Comparison of ENCODE assay signal across 11 cellular contexts in genomic region chr7:135558881-135559280, GRCh38. TPM values are rescaled to one million over a fixed set of nuclear protein-coding genes. Genes with fewer than 3 reads are reported as not detected.
DNase-seq lines count a peak whose midpoint lies in the region; ATAC-seq and TF ChIP-seq lines count a peak whose summit lies in the region.
"Had no signal": no experiment of that assay in that cellular context is flagged by ENCODE, and none has a peak within 500 bp of the region (broad histone marks: within the 10 kb centered on the region; RNA-seq: fewer than 3 reads in every experiment).

No MANE protein-coding gene starts in this region.

- no peaks in the 10 kb centered on the region for H3K27me3 ChIP-seq in CD8-positive, alpha-beta memory T cell (ENCODE audit: insufficient read depth, low read length, poor library complexity, severe bottlenecking)
- H3K27me3 ChIP-seq in PC-9 (ENCODE audit: insufficient read depth, low read depth): no peaks in the 10 kb centered on the region
- H3K27me3 ChIP-seq in rectal smooth muscle tissue (ENCODE audit: control insufficient read depth, insufficient read depth, low read length): no peaks in the 10 kb centered on the region

- CTCF ChIA-PET in CD8-positive, alpha-beta memory T cell (lab: Charles Lee): interaction anchor here (1.0 to 1.3 kb wide), 3 partner anchors 12 to 284 kb away, joined by 3 read pairs; no protein-coding TSS in a partner anchor
- CTCF ChIA-PET in PC-9 (lab: Charles Lee): no interaction called here

- ATAC-seq in HG03342 (IDR thresholded peaks at IDR 0.05; ENCODE audit: unreplicated experiment) (no peak), HG03354 (IDR thresholded peaks at IDR 0.05; ENCODE audit: poor library complexity, severe bottlenecking, unreplicated experiment) (no peak)

- H3K79me2 ChIP-seq in PC-9 (ENCODE audit: low read depth): peaks cover 61% of the 10 kb centered on the region

- no peaks in the 10 kb centered on the region for H3K9me3 ChIP-seq in CD8-positive, alpha-beta memory T cell (ENCODE audit: low read length)
- no peaks in the 10 kb centered on the region for H3K9me3 ChIP-seq in PC-9 (ENCODE audit: insufficient read depth, low read depth)

- POLR2A ChIA-PET in CD8-positive, alpha-beta memory T cell (lab: Charles Lee): interaction anchor here (0.6 to 1.1 kb wide), 2 partner anchors 49 to 104 kb away, joined by 3 to 4 read pairs; partner anchors contain the start of genes CNOT4 and STMP1
- POLR2A ChIA-PET in PC-9 (lab: Charles Lee; ENCODE audit: unreplicated experiment): no interaction called here

- no peak overlapping the region for H3K4me3 Mint-ChIP-seq in CD8-positive, alpha-beta memory T cell
- H3K4me3 Mint-ChIP-seq: stimulated activated effector memory CD8-positive, alpha-beta T cell treated with anti-CD3 and anti-CD28 coated beads, Interleukin-12 subunit alpha, Interleukin-12 subunit beta, amount 100 ng/mL, for 72 hours had no signal

- peak overlapping the region; percentile 92 for H3K27ac ChIP-seq in CD8-positive, alpha-beta memory T cell (ENCODE audit: low read depth, low read length)
- H3K27ac ChIP-seq in PC-9: peak overlapping the region; percentile 91
- peak overlapping the region; percentile 98 for H3K27ac ChIP-seq in rectal smooth muscle tissue (ENCODE audit: low read depth, low read length)

- no peak overlapping the region for H3K27ac Mint-ChIP-seq in CD8-positive, alpha-beta memory T cell
- H3K27ac Mint-ChIP-seq: nephron; stimulated activated effector memory CD8-positive, alpha-beta T cell treated with anti-CD3 and anti-CD28 coated beads, Interleukin-12 subunit alpha, Interleukin-12 subunit beta, amount 100 ng/mL, for 72 hours had no signal

- peaks cover 10% of the 10 kb centered on the region for H3K4me1 ChIP-seq in CD8-positive, alpha-beta memory T cell (ENCODE audit: insufficient read depth, low read length)
- H3K4me1 ChIP-seq in PC-9 (replicated peaks; ENCODE audit: insufficient read depth) (peaks cover 6% of the 10 kb centered on the region), rectal smooth muscle tissue (ENCODE audit: control insufficient read depth, insufficient read depth, low read length) (peaks cover 4% of the 10 kb centered on the region)

- peak overlapping the region; percentile 91 for H3K4me3 ChIP-seq in CD8-positive, alpha-beta memory T cell (ENCODE audit: low read length)
- H3K4me3 ChIP-seq in PC-9: peak overlapping the region; percentile 85
- peak overlapping the region; percentile 98 for H3K4me3 ChIP-seq in fibroblast of pulmonary artery (replicated peaks; ENCODE audit: low read depth, low read length)
- H3K4me3 ChIP-seq in rectal smooth muscle tissue (ENCODE audit: low read length): peak overlapping the region; percentile 97

- peaks cover 14 to 30% (median 27%) of the 10 kb centered on the region in 3 donors for H3K4me1 Mint-ChIP-seq in CD8-positive, alpha-beta memory T cell

- no peaks in the 10 kb centered on the region for H3K9me3 Mint-ChIP-seq in CD8-positive, alpha-beta memory T cell
- H3K9me3 Mint-ChIP-seq: nephron; stimulated activated effector memory CD8-positive, alpha-beta T cell treated with anti-CD3 and anti-CD28 coated beads, Interleukin-12 subunit alpha, Interleukin-12 subunit beta, amount 100 ng/mL, for 72 hours had no signal

- H3K36me3 ChIP-seq in CD8-positive, alpha-beta memory T cell (ENCODE audit: insufficient read depth, low read length): no peaks in the 10 kb centered on the region
- H3K36me3 ChIP-seq in PC-9 (ENCODE audit: low read depth) (peaks cover 8% of the 10 kb centered on the region; the same call in 1 of the 2 replicates), rectal smooth muscle tissue (ENCODE audit: control insufficient read depth, insufficient read depth, low read length) (no peaks in the 10 kb centered on the region)

- BruUV-seq in PC-9 (replicated peaks; lab: Mats Ljungman, UMichigan): no TSS peak

- H3K4me2 ChIP-seq in PC-9: peak overlapping the region; percentile 97

- H3F3A ChIP-seq in PC-9 (ENCODE audit: insufficient read depth, low read depth): peaks cover 15% of the 10 kb centered on the region

- peaks cover 10% of the 10 kb centered on the region for H4K20me1 ChIP-seq in PC-9 (ENCODE audit: insufficient read depth)

- peaks cover 0 to 5% of the 10 kb centered on the region in 2 donors for H3K27me3 Mint-ChIP-seq in CD8-positive, alpha-beta memory T cell

- peaks cover 0 to 13% (median 3%) of the 10 kb centered on the region in 3 donors for H3K36me3 Mint-ChIP-seq in CD8-positive, alpha-beta memory T cell

- no peak for DNase-seq in CD8-positive, alpha-beta memory T cell
- DNase-seq in PC-9 (no peak), fibroblast of pulmonary artery (ENCODE audit: low read depth) (no peak), COLO668 (lab: John Stamatoyannopoulos, UW; ENCODE audit: unreplicated experiment) (no peak), GF-D8 (lab: John Stamatoyannopoulos, UW) (no peak)
- DNase-seq: cortex of kidney had no signal

- TF ChIP-seq CTCF in PC-9 (conservative IDR thresholded peaks at IDR 0.05) (no peak), fibroblast of pulmonary artery (IDR thresholded peaks at IDR 0.05; ENCODE audit: low read length, missing control alignments) (no peak)

- H3K9me2 ChIP-seq in PC-9 (ENCODE audit: insufficient read depth): no peaks in the 10 kb centered on the region

- intact Hi-C loops in PC-9 (cut with micrococcal nuclease; ENCODE audit: unreplicated experiment): loop anchor here (1.0 to 5.0 kb wide), 4 partner anchors 144 to 387 kb away; partner anchors contain the start of gene CYREN

- no peak overlapping the region for H3K9ac ChIP-seq in rectal smooth muscle tissue (ENCODE audit: low read length)

- H2AFZ ChIP-seq in PC-9: peak overlapping the region; percentile 93; the same call in 1 of the 2 replicates

RNA-seq across cellular contexts. Expression of gene NUP205, which starts 1.2 kb away (rescaled TPM):
- 100 to 1,000 TPM; 123 to 134 TPM for total RNA-seq in CD8-positive, alpha-beta memory T cell
- 23.9 TPM for polyA plus RNA-seq in CD8-positive, alpha-beta memory T cell
- total RNA-seq in PC-9 (2021): 75.4 and 108 TPM in 2 replicates

RNA-seq across cellular contexts. Expression of gene CNOT4, which starts 49.0 kb away (rescaled TPM):
- 10 to 100 TPM; 21.5 to 21.8 TPM for total RNA-seq in CD8-positive, alpha-beta memory T cell
- polyA plus RNA-seq in CD8-positive, alpha-beta memory T cell: 19.3 TPM
- total RNA-seq in PC-9 (2021): 22.8 and 25.8 TPM in 2 replicates
